ENCODE assay signal across 8 cellular contexts in genomic region chr9:135085830-135086546, GRCh38. TPM values are rescaled to one million over a fixed set of nuclear protein-coding genes. Genes with fewer than 3 reads are reported as not detected.
DNase-seq lines count a peak whose midpoint lies in the region; ATAC-seq, FAIRE-seq and TF ChIP-seq lines count a peak whose summit lies in the region.

No MANE protein-coding gene starts in this region.

- DNase-seq in CD14-positive monocyte (ENCODE audit: low spot score) (no peak), HCT116 (ENCODE audit: low read depth, low spot score) (peak; percentile 54), OCI-M1 (lab: John Stamatoyannopoulos, UW) (peak; percentile 62), brain microvascular endothelial cell (peak; percentile 52), iPS-NIHi7 (ENCODE audit: extremely low spot score) (peak; percentile 90), small intestine (peak; percentile 36)

- no peak overlapping the region for H3K27ac ChIP-seq in HCT116 (ENCODE audit: low read depth, low read length)
- no peak overlapping the region for H3K27ac ChIP-seq in brain microvascular endothelial cell
- H3K27ac ChIP-seq in small intestine (ENCODE audit: low read depth in 1 of 2, low read length in 1 of 2): no peak overlapping the region

- H3K27me3 ChIP-seq in HCT116 (ENCODE audit: insufficient read depth, low read length) (peaks cover 20% of the 10 kb centered on the region; the same call in 1 of the 2 replicates), brain microvascular endothelial cell (replicated peaks) (peaks cover 33% of the 10 kb centered on the region), small intestine (ENCODE audit: control insufficient read depth in 2 of 2, insufficient read depth in 2 of 2, low read length in 2 of 2) (peaks cover 9 to 29% of the 10 kb centered on the region in 2 donors)

- no TSS peak for BruUV-seq in HCT116 (replicated peaks; lab: Mats Ljungman, UMichigan)

- H3K36me3 ChIP-seq in HCT116 (ENCODE audit: control insufficient read depth in 1 of 2, insufficient read depth in 2 of 2, low read length in 2 of 2) (no peaks in the 10 kb centered on the region), brain microvascular endothelial cell (replicated peaks) (no peaks in the 10 kb centered on the region), small intestine (ENCODE audit: control insufficient read depth in 2 of 2, insufficient read depth in 2 of 2, low read length in 2 of 2) (no peaks in the 10 kb centered on the region)

- H3K27me3 Mint-ChIP-seq in CD14-positive monocyte (ENCODE audit: low read depth in 3 of 3): peaks cover 41 to 71% (median 60%) of the 10 kb centered on the region in 3 donors

- H3K9me3 ChIP-seq in HCT116 (ENCODE audit: control insufficient read depth in 1 of 2, insufficient read depth in 1 of 2, low read depth in 1 of 2, low read length in 2 of 2): no peaks in the 10 kb centered on the region
- no peaks in the 10 kb centered on the region for H3K9me3 ChIP-seq in small intestine (ENCODE audit: control insufficient read depth, low read depth)

- H3K27ac Mint-ChIP-seq in CD14-positive monocyte: peak overlapping the region in 2 of 7 donors; percentile 20 to 53

- H2AFZ ChIP-seq in HCT116 (ENCODE audit: low read depth, low read length, poor library complexity, severe bottlenecking): peak overlapping the region; percentile 60

- H3K4me1 Mint-ChIP-seq in CD14-positive monocyte: peaks cover 8% of the 10 kb centered on the region

- POLR2A ChIA-PET in HCT116 (lab: Charles Lee): no interaction called here

- FAIRE-seq in small intestine (lab: Jason Lieb, UNC): no peak

- H3K4me3 ChIP-seq in HCT116 (replicated peaks in 1 of 2; ENCODE audit: low read depth in 1 of 2, low read length in 2 of 2) (peak overlapping the region in 1 of 2 experiments; percentile 15; a peak in 1 of 4 replicates), brain microvascular endothelial cell (ENCODE audit: low read depth, low read length) (no peak overlapping the region), small intestine (ENCODE audit: low read depth in 1 of 2, low read length in 2 of 2) (no peak overlapping the region)

- intact Hi-C loops in CD14-positive monocyte (cut with micrococcal nuclease): loop anchor here in 1 of 2 donors (2.0 kb wide), 1 partner anchor 257 kb away; no protein-coding TSS in a partner anchor
- intact Hi-C loops in HCT116 (cut with micrococcal nuclease): loop anchor here (1.0 to 10.0 kb wide), 5 partner anchors 169 to 879 kb away; partner anchors contain the start of gene UBAC1

- H3K36me3 Mint-ChIP-seq in CD14-positive monocyte: peaks cover 5 to 6% of the 10 kb centered on the region in 2 donors

- ATAC-seq in HCT116 (peak; percentile 77), HG02678 (IDR thresholded peaks at IDR 0.05; ENCODE audit: unreplicated experiment) (no peak), HG03565 (IDR thresholded peaks at IDR 0.05; ENCODE audit: unreplicated experiment) (no peak)

- RAD21 ChIA-PET in HCT116 (lab: Charles Lee; ENCODE audit: low non-redundant PET in 1 of 2, low total read pairs in 2 of 2, uncharacterized antibody in 2 of 2, unreplicated experiment in 2 of 2): interaction anchor here in 1 of 2 experiments (0.9 kb wide), 1 partner anchor 324 kb away, joined by 3 read pairs; no protein-coding TSS in a partner anchor

- H3K4me3 Mint-ChIP-seq in CD14-positive monocyte: peak overlapping the region; percentile 65 to 88

- no peak overlapping the region for H3K9ac ChIP-seq in HCT116 (ENCODE audit: low read length)

- TF ChIP-seq RAD21 in HCT116 (IDR thresholded peaks at IDR 0.05; ENCODE audit: low read depth): peak; percentile 98

- no peaks in the 10 kb centered on the region for H3K79me2 ChIP-seq in HCT116 (ENCODE audit: insufficient read depth, low read length)

- no peaks in the 10 kb centered on the region for H4K20me1 ChIP-seq in HCT116 (ENCODE audit: insufficient read depth)

- H3K9me3 Mint-ChIP-seq in CD14-positive monocyte: peaks cover 0 to 20% (median 9%) of the 10 kb centered on the region in 7 donors

- no peaks in the 10 kb centered on the region for H3K9me2 ChIP-seq in HCT116 (ENCODE audit: insufficient read depth)

- no peak for TF ChIP-seq POLR2A in HCT116 (IDR thresholded peaks at IDR 0.05; ENCODE audit: borderline replicate concordance, extremely low read depth, insufficient read depth, insufficient read length)

- peaks cover 4 to 5% of the 10 kb centered on the region in 2 experiments; a peak in 2 of 4 replicates for H3K4me1 ChIP-seq in HCT116 (ENCODE audit: control insufficient read depth in 1 of 2, insufficient read depth in 2 of 2, low read length in 2 of 2)
- no peaks in the 10 kb centered on the region for H3K4me1 ChIP-seq in small intestine (ENCODE audit: control insufficient read depth in 2 of 2, insufficient read depth in 1 of 2, low read depth in 1 of 2, low read length in 1 of 2)

- CTCF ChIA-PET in HCT116 (lab: Charles Lee): interaction anchor here (1.3 to 2.7 kb wide), 2 partner anchors 256 to 326 kb away, joined by 3 to 16 read pairs; no protein-coding TSS in a partner anchor

- 9 to 11% (median 10%) methylated on average over 30 of the region's 30 CpGs for WGBS in small intestine, 3 donors

- TF ChIP-seq CTCF in CD14-positive monocyte (IDR thresholded peaks at IDR 0.05) (peak; percentile 55), HCT116 (IDR thresholded peaks at IDR 0.05 in 2 of 3, conservative IDR thresholded peaks at IDR 0.05 in 1 of 3; ENCODE audit: borderline replicate concordance in 1 of 3, insufficient read depth in 1 of 3, low read depth in 2 of 3, low read length in 2 of 3) (peak; percentile 92 to 98 (median 95)), brain microvascular endothelial cell (IDR thresholded peaks at IDR 0.05; ENCODE audit: low read depth, low read length, missing control alignments) (peak; percentile 89)

- in situ Hi-C loops in brain microvascular endothelial cell (cut with HindIII; ENCODE audit: low pct_ligation_motif_present, low sequenced_read_pairs): no loop called here

- peak overlapping the region; percentile 50 for H3K4me2 ChIP-seq in HCT116 (ENCODE audit: low read length)

TF ChIP-seq in HCT116, 20 proteins besides CTCF, POLR2A, EP300 and RAD21:
- no peak for TF ChIP-seq JUND (IDR thresholded peaks at IDR 0.05)

RNA-seq across cellular contexts. Expression of gene OLFM1, which starts 1.5 kb away (rescaled TPM):
- polyA plus RNA-seq in CD14-positive monocyte: 1 to 10 TPM; 7.6 to 9.4 TPM
- total RNA-seq in HCT116 (2021; ENCODE audit: unreplicated experiment): 3.5 TPM
- 3.5 and 4.6 TPM in 2 replicates for polyA plus RNA-seq in HCT116 (2012)
- 10 to 100 TPM in 1 of 3 donors, 1 to 10 TPM in 1, not detected in 1; 1.4 to 36.5 TPM for polyA plus RNA-seq in small intestine
